In the genomic region with DNA sequence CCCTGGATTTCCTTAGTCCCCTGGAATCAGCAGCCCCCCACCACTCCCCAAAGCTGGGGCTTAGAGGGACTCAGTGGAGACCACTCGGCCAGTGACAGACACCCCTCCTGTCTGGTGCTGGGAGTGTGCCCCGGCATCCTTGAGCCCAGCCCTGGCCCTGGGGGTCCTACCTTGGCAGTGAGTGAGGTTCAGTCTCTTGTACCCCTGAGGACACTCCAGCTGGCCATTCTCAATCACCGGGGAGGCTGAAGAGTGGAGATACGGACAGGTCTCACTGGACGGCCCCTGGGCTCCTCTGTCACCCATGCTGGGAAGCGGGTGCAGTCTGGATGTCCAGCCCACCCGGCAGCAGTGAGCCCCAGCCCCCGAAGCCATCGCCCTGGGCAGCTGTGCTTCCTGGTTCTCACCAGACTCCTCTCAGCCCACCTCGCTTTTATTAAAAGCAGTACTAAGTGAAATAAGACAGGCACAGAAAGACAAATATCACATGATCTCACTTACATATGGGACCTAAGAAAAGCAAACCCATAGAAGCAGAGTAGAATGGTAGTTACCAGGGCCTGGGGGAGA, we compare ENCODE assay signal across 26 cellular contexts.
"Had no signal": no experiment of that assay in that cellular context is flagged by ENCODE, and none has a peak within 500 bp of the region (broad histone marks: within the 10 kb centered on the region; RNA-seq: fewer than 3 reads in every experiment).

No MANE protein-coding gene starts in this region.

- H3K27me3 Mint-ChIP-seq: activated CD8-positive, alpha-beta T cell treated with anti-CD3 and anti-CD28 coated beads for 36 hours; activated naive CD8-positive, alpha-beta T cell treated with anti-CD3 and anti-CD28 coated beads for 36 hours; activated T-helper 17 cell treated with anti-CD3 and anti-CD28 coated beads, Interleukin-2, amount 50 U/mL, for 72 hours had no signal

- H3K4me3 Mint-ChIP-seq: activated CD4-positive, alpha-beta T cell treated with anti-CD3 and anti-CD28 coated beads, Interleukin-2, amount 10 ng/mL, durations not matched to agents 24 days and 14 days; activated CD8-positive, alpha-beta T cell treated with anti-CD3 and anti-CD28 coated beads for 36 hours; activated naive CD8-positive, alpha-beta T cell treated with anti-CD3 and anti-CD28 coated beads for 36 hours; activated T-cell treated with anti-CD3 and anti-CD28 coated beads, Interleukin-2, amount 50 U/mL, for 72 hours; activated T-helper 17 cell treated with anti-CD3 and anti-CD28 coated beads, Interleukin-2, amount 50 U/mL, for 72 hours; T-helper 1 cell treated with Interleukin-12 subunit alpha and Interleukin-12 subunit beta and Interleukin-4 antibody, amounts not matched to agents 30 μg/mL and 1 μg/mL, for 36 hours; T-helper 2 cell treated with Interferon-gamma antibody and Interleukin-4, amounts not matched to agents 5 μg/mL and 100 μg/mL, for 36 hours had no signal

- H3K4me1 Mint-ChIP-seq: activated T-helper 17 cell treated with anti-CD3 and anti-CD28 coated beads, Interleukin-2, amount 50 U/mL, for 72 hours had no signal

- DNase-seq: activated CD4-positive, alpha-beta T cell treated with anti-CD3 and anti-CD28 coated beads, Interleukin-2, amount 10 ng/mL, durations not matched to agents 24 days and 14 days; activated CD4-positive, alpha-beta T cell treated with anti-CD3 and anti-CD28 coated beads, Interleukin-2, amount 50 U/mL, for 4 hours; activated CD8-positive, alpha-beta T cell treated with anti-CD3 and anti-CD28 coated beads for 36 hours; activated effector memory CD4-positive, alpha-beta T cell treated with anti-CD3 and anti-CD28 coated beads, Interleukin-2, amount 50 U/mL, for 16 hours; activated naive CD4-positive, alpha-beta T cell; activated naive CD4-positive, alpha-beta T cell treated with anti-CD3 and anti-CD28 coated beads, Interleukin-2, amount 50 U/mL, for 16 hours; activated naive CD8-positive, alpha-beta T cell treated with anti-CD3 and anti-CD28 coated beads for 36 hours; activated T-cell treated with anti-CD3 and anti-CD28 coated beads, Interleukin-2, amount 50 U/mL, for 1 hour; activated T-cell treated with anti-CD3 and anti-CD28 coated beads, Interleukin-2, amount 50 U/mL, for 72 hours; amniotic stem cell; aorta; caudate nucleus; cerebellar nuclear complex; NCI-H1105; NCI-H1417 treated with DMSO at 0.1 percent for 48 hours; NCI-H1694; NCI-H1930; NCI-H2081 treated with DMSO at 0.1 percent for 48 hours; NCI-H226; NCI-H446 treated with DMSO at 0.1 percent for 48 hours; NCI-H524 treated with DMSO at 0.1 percent for 48 hours; SIG-M5 had no signal

- ATAC-seq: activated CD8-positive, alpha-beta T cell treated with anti-CD3 and anti-CD28 coated beads for 36 hours; activated T-cell treated with anti-CD3 and anti-CD28 coated beads, Interleukin-2, amount 50 U/mL, for 72 hours; activated T-helper 17 cell treated with anti-CD3 and anti-CD28 coated beads, Interleukin-2, amount 50 U/mL, for 72 hours; Panc1 had no signal

- H3K27ac Mint-ChIP-seq: activated CD4-positive, alpha-beta T cell treated with anti-CD3 and anti-CD28 coated beads, Interleukin-2, amount 10 ng/mL, durations not matched to agents 24 days and 14 days; activated CD8-positive, alpha-beta T cell treated with anti-CD3 and anti-CD28 coated beads for 36 hours; activated naive CD8-positive, alpha-beta T cell treated with anti-CD3 and anti-CD28 coated beads for 36 hours; activated T-cell treated with anti-CD3 and anti-CD28 coated beads, Interleukin-2, amount 50 U/mL, for 72 hours; activated T-helper 17 cell treated with anti-CD3 and anti-CD28 coated beads, Interleukin-2, amount 50 U/mL, for 72 hours; T-helper 1 cell treated with Interleukin-12 subunit alpha and Interleukin-12 subunit beta and Interleukin-4 antibody, amounts not matched to agents 30 μg/mL and 1 μg/mL, for 36 hours; T-helper 2 cell treated with Interferon-gamma antibody and Interleukin-4, amounts not matched to agents 5 μg/mL and 100 μg/mL, for 36 hours had no signal

- H3K36me3 Mint-ChIP-seq: activated naive CD8-positive, alpha-beta T cell treated with anti-CD3 and anti-CD28 coated beads for 36 hours had no signal

- H3K9me3 Mint-ChIP-seq: activated CD4-positive, alpha-beta T cell treated with anti-CD3 and anti-CD28 coated beads, Interleukin-2, amount 10 ng/mL, durations not matched to agents 24 days and 14 days; activated CD8-positive, alpha-beta T cell treated with anti-CD3 and anti-CD28 coated beads for 36 hours; activated naive CD8-positive, alpha-beta T cell treated with anti-CD3 and anti-CD28 coated beads for 36 hours; activated T-cell treated with anti-CD3 and anti-CD28 coated beads, Interleukin-2, amount 50 U/mL, for 72 hours; activated T-helper 17 cell treated with anti-CD3 and anti-CD28 coated beads, Interleukin-2, amount 50 U/mL, for 72 hours; T-helper 1 cell treated with Interleukin-12 subunit alpha and Interleukin-12 subunit beta and Interleukin-4 antibody, amounts not matched to agents 30 μg/mL and 1 μg/mL, for 36 hours; T-helper 2 cell treated with Interferon-gamma antibody and Interleukin-4, amounts not matched to agents 5 μg/mL and 100 μg/mL, for 36 hours had no signal
